ENCODE assay signal across 11 cellular contexts in the genomic region with DNA sequence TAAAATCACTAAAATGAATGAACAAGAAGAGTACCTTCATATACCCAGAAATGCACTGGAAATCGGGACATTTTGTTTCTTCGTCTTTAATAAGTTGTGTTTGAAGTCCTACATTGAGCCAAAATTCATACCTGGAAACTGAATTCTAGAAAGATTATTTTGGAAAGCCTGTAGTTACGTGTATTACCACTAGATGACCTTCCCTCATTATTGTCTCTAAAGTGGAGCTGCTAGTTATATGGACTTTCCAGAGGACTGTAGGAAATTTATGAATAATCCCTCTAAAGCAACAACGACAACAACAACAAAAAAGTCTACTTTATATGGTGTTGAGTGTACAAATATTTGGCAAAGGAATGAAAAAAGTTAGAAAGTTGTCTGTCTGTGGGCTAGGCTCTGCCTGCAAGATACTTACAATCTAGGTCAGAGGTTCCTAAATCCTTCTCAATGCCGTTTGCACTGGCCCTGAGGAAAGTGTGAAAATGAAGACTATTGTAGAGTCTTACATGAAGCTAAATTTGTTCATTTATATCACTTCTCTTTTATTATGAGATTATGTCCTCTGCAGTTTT.
A peak's percentile ranks its signal among the peaks of the same experiment; 100 is the strongest.
DNase-seq lines count a peak whose midpoint lies in the region; ATAC-seq, FAIRE-seq and TF ChIP-seq lines count a peak whose summit lies in the region.
"Had no signal": no experiment of that assay in that cellular context is flagged by ENCODE, and none has a peak within 500 bp of the region (broad histone marks: within the 10 kb centered on the region; RNA-seq: fewer than 3 reads in every experiment).

No MANE protein-coding gene starts in this region.

- no peaks in the 10 kb centered on the region for H3K9me3 Mint-ChIP-seq in natural killer cell treated with Interleukin-12 subunit alpha and Interleukin-12 subunit beta and Interleukin-15 and Interleukin-18, amount 100 ng/mL, for 72 hours

- no peaks in the 10 kb centered on the region for H3K27me3 ChIP-seq in IMR-90 (ENCODE audit: control insufficient read depth, insufficient read depth, low read length)
- no peaks in the 10 kb centered on the region; a peak in 1 of 5 replicates for H3K27me3 ChIP-seq in K562 (ENCODE audit: control insufficient read depth in 2 of 2, insufficient read depth in 2 of 2, low read length in 2 of 2)
- H3K27me3 ChIP-seq: SJSA1 had no signal

- no peak overlapping the region for H2AFZ ChIP-seq in IMR-90 (replicated peaks; ENCODE audit: low read length, poor library complexity)
- H2AFZ ChIP-seq in K562 (ENCODE audit: low read depth, low read length): no peak overlapping the region

- H3K9ac ChIP-seq in IMR-90 (ENCODE audit: low read depth, low read length) (no peak overlapping the region), K562 (ENCODE audit: insufficient read depth in 1 of 2, low read depth in 2 of 2, low read length in 2 of 2) (no peak overlapping the region)

- TF ChIP-seq RAD21 in IMR-90 (IDR thresholded peaks at IDR 0.05; ENCODE audit: low read length): peak; percentile 50
- TF ChIP-seq RAD21 in K562 (CRISPR knock-in tag; conservative IDR thresholded peaks at IDR 0.05 in 1 of 2, IDR thresholded peaks at IDR 0.05 in 1 of 2): peak in 1 of 2 experiments; percentile 46; a peak in 3 of 4 replicates

- DNase-seq in IMR-90 (no peak), K562 (ENCODE audit: extremely low read depth in 1 of 4, low spot score in 3 of 4) (no peak), mucosa of descending colon (no peak), RPMI8226 (no peak), NCI-H446 (lab: John Stamatoyannopoulos, UW) (no peak)
- no peak for DNase-seq in natural killer cell treated with Interleukin-12 subunit alpha and Interleukin-12 subunit beta and Interleukin-15 and Interleukin-18, amount 100 ng/mL, for 72 hours (ENCODE audit: low spot score)
- DNase-seq: activated naive CD4-positive, alpha-beta T cell treated with anti-CD3 and anti-CD28 coated beads, Interleukin-2, amount 50 U/mL, for 16 hours had no signal

- H3K56ac ChIP-seq in IMR-90 (ENCODE audit: extremely low read depth, insufficient read depth, low read length): no peak overlapping the region

- H3K36me3 ChIP-seq in IMR-90 (ENCODE audit: control insufficient read depth, insufficient read depth, low read length): no peaks in the 10 kb centered on the region
- no peaks in the 10 kb centered on the region for H3K36me3 ChIP-seq in K562 (ENCODE audit: control insufficient read depth, insufficient read depth, low read length)
- no peaks in the 10 kb centered on the region for H3K36me3 ChIP-seq in mucosa of descending colon (ENCODE audit: low read depth)
- H3K36me3 ChIP-seq: SJSA1 had no signal

- no peak overlapping the region for H2AK9ac ChIP-seq in IMR-90 (replicated peaks; ENCODE audit: low read depth, low read length, poor library complexity)

- intact Hi-C loops in IMR-90 (cut with micrococcal nuclease) (loop anchor here (1.0 to 2.0 kb wide), 2 partner anchors 155 to 226 kb away; no protein-coding TSS in a partner anchor), K562 (cut with micrococcal nuclease) (loop anchor here (1.0 kb wide), 1 partner anchor 76 kb away; no protein-coding TSS in a partner anchor), mucosa of descending colon (cut with DNase I, micrococcal nuclease) (no loop called here)

- dilution Hi-C loops in IMR-90 (cut with HindIII; ENCODE audit: low sequenced_read_pairs, unreplicated experiment): no loop called here

- no peak overlapping the region for H3K18ac ChIP-seq in IMR-90 (ENCODE audit: low read depth, low read length)

- no peak overlapping the region for H3K27ac Mint-ChIP-seq in natural killer cell treated with Interleukin-12 subunit alpha and Interleukin-12 subunit beta and Interleukin-15 and Interleukin-18, amount 100 ng/mL, for 72 hours

- no peaks in the 10 kb centered on the region for H3K79me2 ChIP-seq in K562 (ENCODE audit: control insufficient read depth, insufficient read depth, low read length)

- no peak overlapping the region for H2AK5ac ChIP-seq in IMR-90 (ENCODE audit: low read depth, low read length)

- no peak overlapping the region for H2BK5ac ChIP-seq in IMR-90 (ENCODE audit: low read depth, low read length, poor library complexity, severe bottlenecking)

- H3K36me3 Mint-ChIP-seq in natural killer cell treated with Interleukin-12 subunit alpha and Interleukin-12 subunit beta and Interleukin-15 and Interleukin-18, amount 100 ng/mL, for 72 hours: no peaks in the 10 kb centered on the region

- no CpG with 5 or more reads among the region's 5 CpGs for WGBS in IMR-90 (ENCODE audit: extremely low coverage in 2 of 2, insufficient read length in 1 of 2), 2 experiments
- WGBS in K562 (ENCODE audit: insufficient coverage, low coverage, missing lambda C conversion rate): 1% methylated on average over 5 of the region's 5 CpGs

- no peak overlapping the region for H4K5ac ChIP-seq in IMR-90 (ENCODE audit: low read depth, low read length)

- H4K91ac ChIP-seq in IMR-90 (ENCODE audit: insufficient read depth, low read depth, low read length): no peak overlapping the region

- no peaks in the 10 kb centered on the region for H3K4me1 Mint-ChIP-seq in natural killer cell treated with Interleukin-12 subunit alpha and Interleukin-12 subunit beta and Interleukin-15 and Interleukin-18, amount 100 ng/mL, for 72 hours (ENCODE audit: low read depth in 2 of 2)

- H3K27me3 Mint-ChIP-seq in natural killer cell treated with Interleukin-12 subunit alpha and Interleukin-12 subunit beta and Interleukin-15 and Interleukin-18, amount 100 ng/mL, for 72 hours: peaks cover 0 to 24% of the 10 kb centered on the region in 2 donors

- peak; percentile 91 for TF ChIP-seq CTCF in C4-2B (conservative IDR thresholded peaks at IDR 0.05)
- TF ChIP-seq CTCF in IMR-90 (conservative IDR thresholded peaks at IDR 0.05; ENCODE audit: low read depth, low read length): peak; percentile 56
- peak; percentile 14 to 53 (median 28); a peak in 4 of 6 replicates for TF ChIP-seq CTCF in K562 (IDR thresholded peaks at IDR 0.05 in 2 of 3, conservative IDR thresholded peaks at IDR 0.05 in 1 of 3; ENCODE audit: insufficient read depth in 2 of 3, low read depth in 1 of 3, low read length in 3 of 3)
- TF ChIP-seq CTCF in mucosa of descending colon (IDR thresholded peaks at IDR 0.05): peak; percentile 12

- BruUV-seq in IMR-90 (replicated peaks; lab: Mats Ljungman, UMichigan): no TSS peak
- BruUV-seq in K562 (replicated peaks; lab: Mats Ljungman, UMichigan): no TSS peak

- no peaks in the 10 kb centered on the region for H3K9me3 ChIP-seq in IMR-90 (ENCODE audit: control insufficient read depth, insufficient read depth, low read length)
- no peaks in the 10 kb centered on the region for H3K9me3 ChIP-seq in K562 (replicated peaks; ENCODE audit: control insufficient read depth, insufficient read depth, low read depth, low read length)
- no peaks in the 10 kb centered on the region for H3K9me3 ChIP-seq in mucosa of descending colon
- H3K9me3 ChIP-seq: SJSA1 had no signal

- ATAC-seq in IMR-90 (ENCODE audit: low read depth): peak; percentile 66
- 0 out of 3 replicates have a peak, but pooled peaks have one; percentile 50 for ATAC-seq in K562
- no peak for ATAC-seq in mucosa of descending colon
- ATAC-seq in natural killer cell treated with Interleukin-12 subunit alpha and Interleukin-12 subunit beta and Interleukin-15 and Interleukin-18, amount 100 ng/mL, for 72 hours: no peak
- ATAC-seq in HG02571 (IDR thresholded peaks at IDR 0.05; ENCODE audit: unreplicated experiment): no peak

- POLR2A ChIA-PET in IMR-90 (lab: Charles Lee; ENCODE audit: unreplicated experiment) (no interaction called here), K562 (lab: Yijun Ruan, JAX) (interaction anchor here (1.7 kb wide), 1 partner anchor 16 kb away, joined by 4 read pairs; no protein-coding TSS in a partner anchor)

- no peak overlapping the region for H3K4me3 ChIP-seq in IMR-90 (ENCODE audit: insufficient read depth, low read depth, low read length)
- no peak overlapping the region for H3K4me3 ChIP-seq in K562
- H3K4me3 ChIP-seq in mucosa of descending colon: no peak overlapping the region
- H3K4me3 ChIP-seq: SJSA1 had no signal

- peaks cover 3 to 5% of the 10 kb centered on the region in 2 experiments; a peak in 1 of 4 replicates for H3K79me1 ChIP-seq in IMR-90 (ENCODE audit: low read depth in 1 of 2, low read length in 2 of 2)

- no peak for TF ChIP-seq EP300 in K562 (IDR thresholded peaks at IDR 0.05; ENCODE audit: low read length)

- H3K4me3 Mint-ChIP-seq in natural killer cell treated with Interleukin-12 subunit alpha and Interleukin-12 subunit beta and Interleukin-15 and Interleukin-18, amount 100 ng/mL, for 72 hours: no peak overlapping the region

- no peak overlapping the region for H3K4ac ChIP-seq in IMR-90 (ENCODE audit: low read depth, low read length)

- H3K9me1 ChIP-seq in IMR-90 (ENCODE audit: insufficient read depth, low read length) (no peaks in the 10 kb centered on the region), K562 (ENCODE audit: control insufficient read depth, insufficient read depth, low read length) (no peaks in the 10 kb centered on the region)

- H3K27ac ChIP-seq in C4-2B (no peak overlapping the region), IMR-90 (ENCODE audit: insufficient read depth, low read length) (no peak overlapping the region), K562 (ENCODE audit: extremely low read depth, low read depth, low read length) (no peak overlapping the region)
- H3K27ac ChIP-seq: SJSA1 had no signal

- in situ Hi-C loops in IMR-90 (cut with MboI; ENCODE audit: low sequenced_read_pairs): no loop called here
- in situ Hi-C loops in K562 (cut with MboI): no loop called here

- no peaks in the 10 kb centered on the region for H3K4me1 ChIP-seq in IMR-90 (ENCODE audit: control insufficient read depth, insufficient read depth, low read length)
- H3K4me1 ChIP-seq in K562 (replicated peaks in 1 of 2; ENCODE audit: control insufficient read depth in 2 of 2, insufficient read depth in 2 of 2, low read length in 2 of 2): no peaks in the 10 kb centered on the region
- H3K4me1 ChIP-seq in mucosa of descending colon (ENCODE audit: low read depth): no peaks in the 10 kb centered on the region

- FAIRE-seq in K562 (lab: Jason Lieb, UNC): peak; percentile 26
- FAIRE-seq: GM18507 had no signal

- no peak overlapping the region for H2BK15ac ChIP-seq in IMR-90 (ENCODE audit: low read depth, low read length)

- H2BK20ac ChIP-seq in IMR-90 (ENCODE audit: low read depth, low read length): no peak overlapping the region

- H3K14ac ChIP-seq in IMR-90 (replicated peaks; ENCODE audit: low read depth, low read length): no peak overlapping the region

- no peak overlapping the region for H2BK120ac ChIP-seq in IMR-90 (ENCODE audit: low read depth, low read length)

- H3K23ac ChIP-seq in IMR-90 (ENCODE audit: low read depth, low read length): no peak overlapping the region

- H4K20me1 ChIP-seq in IMR-90 (ENCODE audit: insufficient read depth, low read length) (peaks cover 18% of the 10 kb centered on the region; the same call in 1 of the 2 replicates), K562 (replicated peaks; ENCODE audit: control insufficient read depth, insufficient read depth, low read length) (no peaks in the 10 kb centered on the region)

- H4K8ac ChIP-seq in IMR-90 (ENCODE audit: low read depth in 2 of 2, low read length in 2 of 2): no peak overlapping the region

- TF ChIP-seq POLR2A in IMR-90 (IDR thresholded peaks at IDR 0.05; ENCODE audit: low read depth, low read length) (no peak), K562 (conservative IDR thresholded peaks at IDR 0.05) (no peak)

- no peak overlapping the region for H3K4me2 ChIP-seq in IMR-90 (ENCODE audit: low read depth, low read length)
- H3K4me2 ChIP-seq in K562 (ENCODE audit: insufficient read depth, low read length): no peak overlapping the region

- CTCF ChIA-PET in IMR-90 (lab: Yijun Ruan, JAX) (interaction anchor here (0.7 to 1.6 kb wide), 9 partner anchors 10 to 156 kb away, joined by 3 to 6 read pairs (median 3); no protein-coding TSS in a partner anchor), K562 (lab: Yijun Ruan, JAX; ENCODE audit: low intra/inter-chr PET ratio) (no interaction called here)

Comparison
In these comparisons a context has a peak if more than half of its experiments do, and no peak if none do; other contexts are left out.
1. CTCF ChIP-seq: peak in every context shown above with its lines; median percentile 91 in C4-2B; 56 in IMR-90; 28 in K562; 12 in mucosa of descending colon.
2. ATAC-seq: peak in IMR-90 (single experiment) and K562 (single experiment); none in mucosa of descending colon (single experiment), natural killer cell treated with Interleukin-12 subunit alpha and Interleukin-12 subunit beta and Interleukin-15 and Interleukin-18, amount 100 ng/mL, for 72 hours (0 of 2) and HG02571 (single experiment).
3. intact Hi-C loops: an anchor here in IMR-90 (1.0 to 2.0 kb wide) and K562 (1.0 kb wide); none called in mucosa of descending colon.